In genomic region chr12:32334384-32334783, GRCh38 we compare ENCODE assay signal across 19 cellular contexts.
DNase-seq lines count a peak whose midpoint lies in the region; ATAC-seq and TF ChIP-seq lines count a peak whose summit lies in the region.
"Had no signal": no experiment of that assay in that cellular context is flagged by ENCODE, and none has a peak within 500 bp of the region (broad histone marks: within the 10 kb centered on the region; RNA-seq: fewer than 3 reads in every experiment).

No MANE protein-coding gene starts in this region.

- peak overlapping the region in 1 of 2 donors; percentile 71 for H3K4me3 Mint-ChIP-seq in activated T-cell treated with anti-CD3 and anti-CD28 coated beads, Interleukin-2, amount 50 U/mL, for 72 hours
- H3K4me3 Mint-ChIP-seq: activated naive CD4-positive, alpha-beta T cell treated with anti-CD3 and anti-CD28 coated beads, Interleukin-2, amount 10 ng/mL, durations not matched to agents 7 days and 5 days; CD4-positive, alpha-beta memory T cell; HFFc6; T-helper 1 cell treated with Interleukin-12 subunit alpha and Interleukin-12 subunit beta and Interleukin-4 antibody, amounts not matched to agents 30 μg/mL and 1 μg/mL, for 36 hours had no signal

- no peak overlapping the region for H4K5ac ChIP-seq in mesendoderm (ENCODE audit: low read length)

- H3K23ac ChIP-seq in mesendoderm (ENCODE audit: low read length) = no peak overlapping the region

- no peak overlapping the region for H3K4me3 ChIP-seq in KMS-11 (IDR thresholded peaks at IDR 0.05; ENCODE audit: insufficient read depth, low read depth, low read length)
- no peak overlapping the region for H3K4me3 ChIP-seq in mesendoderm (ENCODE audit: low read length)
- H3K4me3 ChIP-seq: right lobe of liver, stomach had no signal

- no peak overlapping the region for H3K4ac ChIP-seq in mesendoderm (ENCODE audit: low read depth, low read length)

- H4K20me1 ChIP-seq in KMS-11 (ENCODE audit: insufficient read depth) = no peaks in the 10 kb centered on the region

- H3K4me1 Mint-ChIP-seq in activated T-cell treated with anti-CD3 and anti-CD28 coated beads, Interleukin-2, amount 50 U/mL, for 72 hours (ENCODE audit: low read depth) = peaks cover 7% of the 10 kb centered on the region
- H3K4me1 Mint-ChIP-seq: activated naive CD4-positive, alpha-beta T cell treated with anti-CD3 and anti-CD28 coated beads, Interleukin-2, amount 10 ng/mL, durations not matched to agents 7 days and 5 days had no signal

- no peaks in the 10 kb centered on the region for H3K79me1 ChIP-seq in mesendoderm (ENCODE audit: low read length)

- H2BK15ac ChIP-seq in mesendoderm (replicated peaks; ENCODE audit: low read depth) = no peak overlapping the region

- H3K27ac ChIP-seq in KMS-11 (peak overlapping the region; percentile 57), mesendoderm (ENCODE audit: low read depth, low read length) (no peak overlapping the region)
- H3K27ac ChIP-seq: right lobe of liver had no signal

- no peak overlapping the region for H2BK120ac ChIP-seq in mesendoderm (ENCODE audit: low read depth, low read length)

- H3K27me3 ChIP-seq in KMS-11 (ENCODE audit: insufficient read depth, low read depth) = no peaks in the 10 kb centered on the region
- no peaks in the 10 kb centered on the region for H3K27me3 ChIP-seq in mesendoderm (ENCODE audit: insufficient read depth, low read length, poor library complexity)
- H3K27me3 ChIP-seq: right lobe of liver, stomach had no signal

- TF ChIP-seq CTCF in GM20000 (IDR thresholded peaks at IDR 0.05; ENCODE audit: extremely low read depth, missing control alignments) = no peak
- TF ChIP-seq CTCF in KMS-11 (conservative IDR thresholded peaks at IDR 0.05; ENCODE audit: low read depth, low read length) = no peak

- 0 out of 2 replicates have a peak overlapping the region, but pooled peaks have one; percentile 29 for H2AFZ ChIP-seq in KMS-11 (ENCODE audit: low read depth)

- no peak overlapping the region for H2BK5ac ChIP-seq in mesendoderm (ENCODE audit: low read length)

- no peaks in the 10 kb centered on the region for H3K36me3 ChIP-seq in KMS-11 (ENCODE audit: insufficient read depth)
- H3K36me3 ChIP-seq in mesendoderm (ENCODE audit: control insufficient read depth, insufficient read depth, low read length) = no peaks in the 10 kb centered on the region
- H3K36me3 ChIP-seq: right lobe of liver had no signal

- no CpG with 5 or more reads among the region's 3 CpGs for WGBS in mesendoderm (ENCODE audit: extremely low coverage, insufficient coverage, low lambda C conversion rate)

- no peaks in the 10 kb centered on the region for H3K9me3 Mint-ChIP-seq in activated T-cell treated with anti-CD3 and anti-CD28 coated beads, Interleukin-2, amount 50 U/mL, for 72 hours
- H3K9me3 Mint-ChIP-seq: activated naive CD4-positive, alpha-beta T cell treated with anti-CD3 and anti-CD28 coated beads, Interleukin-2, amount 10 ng/mL, durations not matched to agents 7 days and 5 days; CD4-positive, alpha-beta memory T cell; HFFc6; T-helper 1 cell treated with Interleukin-12 subunit alpha and Interleukin-12 subunit beta and Interleukin-4 antibody, amounts not matched to agents 30 μg/mL and 1 μg/mL, for 36 hours had no signal

- H4K8ac ChIP-seq in mesendoderm (ENCODE audit: low read depth, low read length) = no peak overlapping the region

- DNase-seq in activated T-cell treated with anti-CD3 and anti-CD28 coated beads, Interleukin-2, amount 50 U/mL, for 72 hours = peak; percentile 1 to 25
- no peak for DNase-seq in activated T-cell treated with anti-CD3 and anti-CD28 coated beads for 4 hours
- peak; percentile 7 for DNase-seq in GM20000 (ENCODE audit: low spot score)
- DNase-seq in cortex of kidney (lab: John Stamatoyannopoulos, UW) = no peak
- no peak for DNase-seq in dermis blood vessel endothelial cell
- no peak for DNase-seq in mesendoderm
- DNase-seq: activated naive CD4-positive, alpha-beta T cell treated with anti-CD3 and anti-CD28 coated beads, Interleukin-2, amount 10 ng/mL, durations not matched to agents 7 days and 5 days; CD4-positive, alpha-beta memory T cell; DMS79; foreskin melanocyte; HFFc6; NCI-H510A treated with DMSO at 0.1 percent for 48 hours; occipital lobe; right lobe of liver; SHP77; stomach had no signal

- H3K4me2 ChIP-seq in KMS-11 (peak overlapping the region; percentile 58), mesendoderm (ENCODE audit: low read length) (no peak overlapping the region)

- H3K56ac ChIP-seq in mesendoderm (ENCODE audit: low read length) = no peak overlapping the region

- no peaks in the 10 kb centered on the region for H3K36me3 Mint-ChIP-seq in activated T-cell treated with anti-CD3 and anti-CD28 coated beads, Interleukin-2, amount 50 U/mL, for 72 hours (ENCODE audit: insufficient read depth in 2 of 2)
- H3K36me3 Mint-ChIP-seq: activated naive CD4-positive, alpha-beta T cell treated with anti-CD3 and anti-CD28 coated beads, Interleukin-2, amount 10 ng/mL, durations not matched to agents 7 days and 5 days had no signal

- no peak overlapping the region for H3K18ac ChIP-seq in mesendoderm (ENCODE audit: low read length)

- H3K9ac ChIP-seq in KMS-11 (peak overlapping the region; percentile 18; the same call in 1 of the 2 replicates), mesendoderm (ENCODE audit: low read length) (no peak overlapping the region)

- H2AK5ac ChIP-seq in mesendoderm (ENCODE audit: low read length) = no peak overlapping the region

- peak overlapping the region; percentile 95 for H3K27ac Mint-ChIP-seq in activated T-cell treated with anti-CD3 and anti-CD28 coated beads, Interleukin-2, amount 50 U/mL, for 72 hours
- H3K27ac Mint-ChIP-seq: activated naive CD4-positive, alpha-beta T cell treated with anti-CD3 and anti-CD28 coated beads, Interleukin-2, amount 10 ng/mL, durations not matched to agents 7 days and 5 days; CD4-positive, alpha-beta memory T cell; HFFc6; T-helper 1 cell treated with Interleukin-12 subunit alpha and Interleukin-12 subunit beta and Interleukin-4 antibody, amounts not matched to agents 30 μg/mL and 1 μg/mL, for 36 hours had no signal

- no peaks in the 10 kb centered on the region for H3K79me2 ChIP-seq in KMS-11 (ENCODE audit: insufficient read depth, low read depth)
- no peaks in the 10 kb centered on the region for H3K79me2 ChIP-seq in mesendoderm (ENCODE audit: control insufficient read depth, insufficient read depth, low read length)

- H3K4me1 ChIP-seq in KMS-11 (ENCODE audit: low read depth, poor library complexity, severe bottlenecking) = peaks cover 18% of the 10 kb centered on the region
- H3K4me1 ChIP-seq in mesendoderm (ENCODE audit: control insufficient read depth, low read depth, low read length) = peaks cover 5% of the 10 kb centered on the region
- H3K4me1 ChIP-seq: right lobe of liver had no signal

- ATAC-seq in activated T-cell treated with anti-CD3 and anti-CD28 coated beads, Interleukin-2, amount 50 U/mL, for 72 hours (replicated peaks in 1 of 2) = peak; percentile 95 to 98
- ATAC-seq in GM18907 (IDR thresholded peaks at IDR 0.05; ENCODE audit: unreplicated experiment) = no peak
- ATAC-seq: right lobe of liver had no signal

- no peaks in the 10 kb centered on the region for H3K27me3 Mint-ChIP-seq in activated T-cell treated with anti-CD3 and anti-CD28 coated beads, Interleukin-2, amount 50 U/mL, for 72 hours (ENCODE audit: low read depth)
- H3K27me3 Mint-ChIP-seq: activated naive CD4-positive, alpha-beta T cell treated with anti-CD3 and anti-CD28 coated beads, Interleukin-2, amount 10 ng/mL, durations not matched to agents 7 days and 5 days; CD4-positive, alpha-beta memory T cell had no signal

Comparison
In these comparisons a context has a peak if more than half of its experiments do, and no peak if none do; other contexts are left out.
1. DNase-seq: peak in activated T-cell treated with anti-CD3 and anti-CD28 coated beads, Interleukin-2, amount 50 U/mL, for 72 hours (2 of 2) and GM20000 (single experiment); none in activated T-cell treated with anti-CD3 and anti-CD28 coated beads for 4 hours (single experiment), cortex of kidney (single experiment), dermis blood vessel endothelial cell (single experiment) and mesendoderm (single experiment).